In the genomic region with DNA sequence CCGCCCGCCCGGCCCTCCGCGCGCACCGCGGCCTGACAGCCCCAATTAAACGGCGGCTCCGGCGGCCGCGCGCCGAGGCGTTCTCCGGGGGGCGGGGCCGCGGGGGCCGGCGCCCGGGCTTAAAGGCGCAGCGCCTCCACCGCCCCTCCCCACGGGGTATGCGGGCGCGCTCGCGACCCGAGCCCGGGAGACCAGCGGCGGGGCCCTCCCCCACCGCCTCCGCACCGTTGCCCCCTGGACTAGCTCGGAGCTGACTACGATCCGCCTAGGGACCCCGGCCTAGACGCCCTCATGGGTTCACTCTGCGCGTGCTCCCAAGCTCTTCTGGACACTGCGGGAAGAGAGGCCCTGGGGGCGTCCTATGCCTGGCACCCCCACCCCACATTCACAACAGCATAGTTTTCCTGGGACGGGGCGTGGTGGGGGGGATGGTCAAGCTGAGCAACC, we compare ENCODE assay signal across 8 cellular contexts. TPM values are rescaled to one million over a fixed set of nuclear protein-coding genes. Genes with fewer than 3 reads are reported as not detected.
DNase-seq lines count a peak whose midpoint lies in the region; ATAC-seq and TF ChIP-seq lines count a peak whose summit lies in the region.

A gene with protein sequence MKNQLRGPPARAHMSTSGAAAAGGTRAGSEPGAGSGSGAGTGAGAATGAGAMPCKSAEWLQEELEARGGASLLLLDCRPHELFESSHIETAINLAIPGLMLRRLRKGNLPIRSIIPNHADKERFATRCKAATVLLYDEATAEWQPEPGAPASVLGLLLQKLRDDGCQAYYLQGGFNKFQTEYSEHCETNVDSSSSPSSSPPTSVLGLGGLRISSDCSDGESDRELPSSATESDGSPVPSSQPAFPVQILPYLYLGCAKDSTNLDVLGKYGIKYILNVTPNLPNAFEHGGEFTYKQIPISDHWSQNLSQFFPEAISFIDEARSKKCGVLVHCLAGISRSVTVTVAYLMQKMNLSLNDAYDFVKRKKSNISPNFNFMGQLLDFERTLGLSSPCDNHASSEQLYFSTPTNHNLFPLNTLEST (minus strand): TSS at position 51 of the 447 bp plus-strand sequence. CDS start 205 bp downstream, outside the sequence.

- peak within 1 kb of the TSS; percentile 44 for H2AFZ ChIP-seq in OCI-LY3 (ENCODE audit: low read depth, low read length)

- H3K27me3 ChIP-seq in OCI-LY3 (ENCODE audit: low read depth, low read length): no peaks in the 10 kb centered on the region
- H3K27me3 ChIP-seq in esophagus squamous epithelium: no peaks in the 10 kb centered on the region

- H3K4me1 ChIP-seq in OCI-LY3 (ENCODE audit: low read length) (peaks cover 29% of the 10 kb centered on the region), esophagus squamous epithelium (peaks cover 52 to 90% (median 60%) of the 10 kb centered on the region in 3 donors)

- H3K9me3 ChIP-seq in OCI-LY3 (ENCODE audit: insufficient read depth, low read length) (no peaks in the 10 kb centered on the region), esophagus squamous epithelium (no peaks in the 10 kb centered on the region)

- peak within 1 kb of the TSS; percentile 75 to 95 (median 86) for H3K27ac Mint-ChIP-seq in naive B cell
- H3K27ac Mint-ChIP-seq in stimulated activated naive B cell treated with anti-CD40 and anti-IgM and Interleukin-4, amounts not matched to agents 10 μg/mL and 1 μg/mL and 100 μg/mL, for 72 hours: peak within 1 kb of the TSS; percentile 95

- peaks cover 10% of the 10 kb centered on the region for H3K36me3 Mint-ChIP-seq in activated T-cell treated with anti-CD3 and anti-CD28 coated beads, Interleukin-2, amount 50 U/mL, for 4 hours (ENCODE audit: insufficient read depth)
- H3K36me3 Mint-ChIP-seq in naive B cell: no peaks in the 10 kb centered on the region
- peaks cover 12 to 19% of the 10 kb centered on the region in 2 donors for H3K36me3 Mint-ChIP-seq in stimulated activated naive B cell treated with anti-CD40 and anti-IgM and Interleukin-4, amounts not matched to agents 10 μg/mL and 1 μg/mL and 100 μg/mL, for 72 hours

- H3K79me2 ChIP-seq in OCI-LY3 (ENCODE audit: low read length): peaks cover 8% of the 10 kb centered on the region; the same call in 1 of the 2 replicates

- H3K4me1 Mint-ChIP-seq in activated T-cell treated with anti-CD3 and anti-CD28 coated beads, Interleukin-2, amount 50 U/mL, for 4 hours (ENCODE audit: low read depth): peaks cover 40% of the 10 kb centered on the region
- peaks cover 41 to 58% (median 55%) of the 10 kb centered on the region in 3 donors for H3K4me1 Mint-ChIP-seq in naive B cell
- H3K4me1 Mint-ChIP-seq in stimulated activated naive B cell treated with anti-CD40 and anti-IgM and Interleukin-4, amounts not matched to agents 10 μg/mL and 1 μg/mL and 100 μg/mL, for 72 hours: peaks cover 50 to 67% of the 10 kb centered on the region in 2 donors

- H3K9ac ChIP-seq in OCI-LY3 (ENCODE audit: low read length): peak within 1 kb of the TSS; percentile 69

- H3K27me3 Mint-ChIP-seq in activated T-cell treated with anti-CD3 and anti-CD28 coated beads, Interleukin-2, amount 50 U/mL, for 4 hours (ENCODE audit: low read depth): no peaks in the 10 kb centered on the region
- H3K27me3 Mint-ChIP-seq in naive B cell: no peaks in the 10 kb centered on the region
- no peaks in the 10 kb centered on the region for H3K27me3 Mint-ChIP-seq in stimulated activated naive B cell treated with anti-CD40 and anti-IgM and Interleukin-4, amounts not matched to agents 10 μg/mL and 1 μg/mL and 100 μg/mL, for 72 hours

- TF ChIP-seq POLR2A in esophagus squamous epithelium (IDR thresholded peaks at IDR 0.05): peak in 1 of 4 donors; percentile 9

- H3K27ac ChIP-seq in OCI-LY3 (ENCODE audit: low read length) (peak within 1 kb of the TSS; percentile 40), esophagus squamous epithelium (peak within 1 kb of the TSS; percentile 94 to 98 (median 96))

- H3K9me3 Mint-ChIP-seq in activated T-cell treated with anti-CD3 and anti-CD28 coated beads, Interleukin-2, amount 50 U/mL, for 4 hours: no peaks in the 10 kb centered on the region
- no peaks in the 10 kb centered on the region for H3K9me3 Mint-ChIP-seq in naive B cell
- H3K9me3 Mint-ChIP-seq in stimulated activated naive B cell treated with anti-CD40 and anti-IgM and Interleukin-4, amounts not matched to agents 10 μg/mL and 1 μg/mL and 100 μg/mL, for 72 hours: no peaks in the 10 kb centered on the region

- H3K4me3 Mint-ChIP-seq in activated T-cell treated with anti-CD3 and anti-CD28 coated beads, Interleukin-2, amount 50 U/mL, for 4 hours: peak within 1 kb of the TSS; percentile 88
- H3K4me3 Mint-ChIP-seq in naive B cell: peak within 1 kb of the TSS; percentile 88 to 96 (median 93)
- peak within 1 kb of the TSS; percentile 91 to 92 for H3K4me3 Mint-ChIP-seq in stimulated activated naive B cell treated with anti-CD40 and anti-IgM and Interleukin-4, amounts not matched to agents 10 μg/mL and 1 μg/mL and 100 μg/mL, for 72 hours

- H3K36me3 ChIP-seq in OCI-LY3 (replicated peaks; ENCODE audit: low read depth, low read length) (peaks cover 11% of the 10 kb centered on the region), esophagus squamous epithelium (peaks cover under 1 to 26% (median 17%) of the 10 kb centered on the region in 3 donors)

- peak within 1 kb of the TSS; percentile 82 for H3K4me3 ChIP-seq in OCI-LY3 (ENCODE audit: low read length)
- peak within 1 kb of the TSS; percentile 82 to 92 (median 83) for H3K4me3 ChIP-seq in esophagus squamous epithelium

- 0% methylated on average over 3 to 4 of the region's 51 CpGs for WGBS in esophagus squamous epithelium, 2 donors

- intact Hi-C loops in esophagus squamous epithelium (cut with DNase I): loop anchor here (10.0 kb wide), 1 partner anchor 68 kb away; no protein-coding TSS in a partner anchor

- H3K4me2 ChIP-seq in OCI-LY3 (ENCODE audit: low read length): peak within 1 kb of the TSS; percentile 93

- DNase-seq in SHP77 (lab: John Stamatoyannopoulos, UW) (peak; percentile 57 to 70), SHP77 treated with DMSO at 0.1 percent for 48 hours (lab: John Stamatoyannopoulos, UW) (no peak), esophagus squamous epithelium (lab: John Stamatoyannopoulos, UW) (no peak), naive B cell (peak; percentile 67)
- peak; percentile 64 for DNase-seq in activated T-cell treated with anti-CD3 and anti-CD28 coated beads, Interleukin-2, amount 50 U/mL, for 4 hours
- peak; percentile 51 for DNase-seq in stimulated activated naive B cell treated with anti-CD40 and anti-IgM and Interleukin-4, amounts not matched to agents 10 μg/mL and 1 μg/mL and 100 μg/mL, for 72 hours

- no peaks in the 10 kb centered on the region; the same call in 1 of the 2 replicates for H4K20me1 ChIP-seq in OCI-LY3 (ENCODE audit: insufficient read depth, low read length)

- TF ChIP-seq CTCF in OCI-LY3 (IDR thresholded peaks at IDR 0.05; ENCODE audit: low read depth, low read length) (no peak), esophagus squamous epithelium (IDR thresholded peaks at IDR 0.05) (peak in 1 of 6 experiments; percentile 12)

- ATAC-seq in HG03175 (IDR thresholded peaks at IDR 0.05; ENCODE audit: unreplicated experiment): peak; percentile 34
- ATAC-seq in activated T-cell treated with anti-CD3 and anti-CD28 coated beads, Interleukin-2, amount 50 U/mL, for 4 hours: peak; percentile 44 to 48
- ATAC-seq in naive B cell (ENCODE audit: low read depth in 2 of 2): peak; percentile 38
- peak; percentile 36 to 44 for ATAC-seq in stimulated activated naive B cell treated with anti-CD40 and anti-IgM and Interleukin-4, amounts not matched to agents 10 μg/mL and 1 μg/mL and 100 μg/mL, for 72 hours (replicated peaks)

RNA-seq across cellular contexts. Expression of the gene that starts here (rescaled TPM):
- 10 to 100 TPM; 33.4 to 43.6 (median 38.1) TPM for total RNA-seq in activated T-cell treated with anti-CD3 and anti-CD28 coated beads, Interleukin-2, amount 50 U/mL, for 4 hours
- total RNA-seq in esophagus squamous epithelium: 100 to 1,000 TPM in 1 of 4 donors, 10 to 100 TPM in 3; 49.3 to 105 (median 62.1) TPM
- polyA plus RNA-seq in naive B cell (ENCODE audit: low read depth in 6 of 6): under 1 TPM in 5 of 6 donors, not detected in 1; 0.11 to 0.82 (median 0.62) TPM

Comparison
In these comparisons a context has a peak if more than half of its experiments do, and no peak if none do; other contexts are left out.
1. DNase-seq: peak in SHP77 (2 of 2), activated T-cell treated with anti-CD3 and anti-CD28 coated beads, Interleukin-2, amount 50 U/mL, for 4 hours (single experiment) and stimulated activated naive B cell treated with anti-CD40 and anti-IgM and Interleukin-4, amounts not matched to agents 10 μg/mL and 1 μg/mL and 100 μg/mL, for 72 hours (single experiment); none in SHP77 treated with DMSO at 0.1 percent for 48 hours (single experiment) and esophagus squamous epithelium (single experiment).
2. Peak in DNase-seq and ATAC-seq in naive B cell; RNA of the gene not detected or under 1 TPM.
3. Peak in every context shown above with its lines, with median percentiles within 50 percentile points of each other: ATAC-seq and H3K4me3 Mint-ChIP-seq.